In the genomic region with DNA sequence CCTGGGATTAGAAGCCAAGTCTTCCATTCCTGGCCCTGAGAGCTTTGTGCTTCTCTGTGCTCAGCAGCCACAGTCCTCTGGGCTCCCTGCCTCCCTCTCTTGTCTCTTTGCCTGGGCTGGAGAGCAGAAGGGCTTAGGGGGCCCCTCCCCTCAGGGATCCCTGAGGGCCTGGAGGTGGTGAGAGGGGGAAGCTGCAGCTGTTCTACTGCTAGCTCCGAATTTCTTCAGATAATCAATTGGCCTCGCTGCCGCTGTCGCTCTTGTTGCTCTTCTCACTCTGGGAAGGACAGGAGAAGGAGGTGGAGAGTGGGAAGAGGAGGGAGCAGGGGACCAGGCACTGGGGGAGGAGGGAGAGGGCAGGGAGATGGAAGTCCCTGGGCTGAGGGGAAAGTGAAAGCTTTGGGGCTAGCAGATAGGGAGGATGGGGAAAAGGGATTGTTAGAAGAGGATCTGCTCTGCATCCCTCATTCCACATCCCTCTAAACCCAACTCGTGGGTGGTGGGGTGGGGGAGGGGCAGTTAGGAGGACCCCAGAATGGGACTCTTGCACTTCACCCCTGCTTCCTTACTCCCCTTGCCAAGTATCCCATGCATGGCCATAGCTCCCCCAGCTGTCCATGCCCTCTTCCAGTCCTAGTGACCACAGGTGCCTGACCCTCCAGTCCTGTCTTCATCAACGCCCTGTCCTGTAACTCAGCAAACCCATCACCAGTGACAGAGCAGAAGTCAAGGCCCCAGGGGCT, we compare ENCODE assay signal across 1 cellular context.
TF ChIP-seq lines count a peak whose summit lies in the region.

No MANE protein-coding gene starts in this region.

TF ChIP-seq in K562, 482 proteins besides CTCF, POLR2A, EP300 and RAD21:
- peak; percentile 35; the same call in 1 of the 2 replicates for TF ChIP-seq ZNF263 (CRISPR knock-in tag; IDR thresholded peaks at IDR 0.05; ENCODE audit: borderline replicate concordance)
- no peak for TF ChIP-seq ARNT (IDR thresholded peaks at IDR 0.05)
- TF ChIP-seq PTBP1 (IDR thresholded peaks at IDR 0.05; ENCODE audit: low read depth, low read length) = no peak
- TF ChIP-seq, protein P1, sequence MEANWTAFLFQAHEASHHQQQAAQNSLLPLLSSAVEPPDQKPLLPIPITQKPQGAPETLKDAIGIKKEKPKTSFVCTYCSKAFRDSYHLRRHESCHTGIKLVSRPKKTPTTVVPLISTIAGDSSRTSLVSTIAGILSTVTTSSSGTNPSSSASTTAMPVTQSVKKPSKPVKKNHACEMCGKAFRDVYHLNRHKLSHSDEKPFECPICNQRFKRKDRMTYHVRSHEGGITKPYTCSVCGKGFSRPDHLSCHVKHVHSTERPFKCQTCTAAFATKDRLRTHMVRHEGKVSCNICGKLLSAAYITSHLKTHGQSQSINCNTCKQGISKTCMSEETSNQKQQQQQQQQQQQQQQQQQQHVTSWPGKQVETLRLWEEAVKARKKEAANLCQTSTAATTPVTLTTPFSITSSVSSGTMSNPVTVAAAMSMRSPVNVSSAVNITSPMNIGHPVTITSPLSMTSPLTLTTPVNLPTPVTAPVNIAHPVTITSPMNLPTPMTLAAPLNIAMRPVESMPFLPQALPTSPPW (CRISPR knock-in tag; IDR thresholded peaks at IDR 0.05) = 0 out of 2 replicates have a peak, but pooled peaks have one; percentile 16
- no peak for TF ChIP-seq KAT7 (CRISPR knock-in tag; IDR thresholded peaks at IDR 0.05; ENCODE audit: borderline replicate concordance)
- TF ChIP-seq, protein P2, sequence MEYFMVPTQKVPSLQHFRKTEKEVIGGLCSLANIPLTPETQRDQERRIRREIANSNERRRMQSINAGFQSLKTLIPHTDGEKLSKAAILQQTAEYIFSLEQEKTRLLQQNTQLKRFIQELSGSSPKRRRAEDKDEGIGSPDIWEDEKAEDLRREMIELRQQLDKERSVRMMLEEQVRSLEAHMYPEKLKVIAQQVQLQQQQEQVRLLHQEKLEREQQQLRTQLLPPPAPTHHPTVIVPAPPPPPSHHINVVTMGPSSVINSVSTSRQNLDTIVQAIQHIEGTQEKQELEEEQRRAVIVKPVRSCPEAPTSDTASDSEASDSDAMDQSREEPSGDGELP (CRISPR knock-in tag; IDR thresholded peaks at IDR 0.05; ENCODE audit: borderline replicate concordance) = peak; percentile 38; the same call in 1 of the 2 replicates
- no peak for TF ChIP-seq GABPB1 (CRISPR knock-in tag; IDR thresholded peaks at IDR 0.05)
TF ChIP-seq in K562: peak in this region for 3.
